Comparison of ENCODE assay signal across 6 cellular contexts in genomic region chr3:105389759-105390158, GRCh38. TPM values are rescaled to one million over a fixed set of nuclear protein-coding genes. Genes with fewer than 3 reads are reported as not detected.
A peak's percentile ranks its signal among the peaks of the same experiment; 100 is the strongest.
DNase-seq lines count a peak whose midpoint lies in the region; ATAC-seq, FAIRE-seq and TF ChIP-seq lines count a peak whose summit lies in the region.
"Not testable (repeated sequence)": the region's sequence is repeated elsewhere in the genome, so short reads cannot be mapped to it uniquely, and the experiment has no call there.

No MANE protein-coding gene starts in this region.

- not testable (repeated sequence) for H2AK5ac ChIP-seq in neuronal stem cell (ENCODE audit: low read depth, low read length)

- H3K4me2 ChIP-seq in A549 = not testable (repeated sequence)
- H3K4me2 ChIP-seq in neuronal stem cell (ENCODE audit: insufficient read depth, low read length, poor library complexity, severe bottlenecking) = peak overlapping the region; percentile 2

- not testable (repeated sequence) for H2BK5ac ChIP-seq in neuronal stem cell (ENCODE audit: low read length)

- WGBS in A549 (ENCODE audit: missing lambda C conversion rate) = 93% methylated on average over 1 of the region's 1 CpG
- WGBS in neuronal stem cell (ENCODE audit: extremely low coverage in 2 of 2, insufficient read length in 2 of 2, insufficient replicate concordance in 1 of 2), 2 donors = no CpG with 5 or more reads among the region's 1 CpG

- FAIRE-seq in A549 (lab: Jason Lieb, UNC) = not testable (repeated sequence)
- FAIRE-seq in GM12891 (lab: Jason Lieb, UNC) (peak; percentile 45), GM18507 (lab: Jason Lieb, UNC) (peak; percentile 12)

- DNase-seq in A549 (ENCODE audit: low read depth in 1 of 2, low spot score in 1 of 2); GM12891 (ENCODE audit: insufficient read length, low spot score); GM18507 (ENCODE audit: extremely low spot score, insufficient read length, low read depth); neuronal stem cell (ENCODE audit: low spot score): not testable (repeated sequence)

- not testable (repeated sequence) for TF ChIP-seq CTCF in A549 (IDR thresholded peaks at IDR 0.05); HEK293 (tag by site-specific recombination; IDR thresholded peaks at IDR 0.05)

- H2BK120ac ChIP-seq in neuronal stem cell (ENCODE audit: low read depth, low read length) = not testable (repeated sequence)

- not testable (repeated sequence) for H3K14ac ChIP-seq in neuronal stem cell (ENCODE audit: low read length)

- H3K4ac ChIP-seq in neuronal stem cell (ENCODE audit: low read length) = not testable (repeated sequence)

- peaks cover 28% of the 10 kb centered on the region for H3K9me3 ChIP-seq in A549
- H3K9me3 ChIP-seq in HEK293 (ENCODE audit: control insufficient read depth, insufficient read depth, low read depth, low read length); neuronal stem cell (replicated peaks in 1 of 2; ENCODE audit: control insufficient read depth in 2 of 2, insufficient read depth in 1 of 2, low read depth in 1 of 2, low read length in 2 of 2): not testable (repeated sequence)

- not testable (repeated sequence) for H3K18ac ChIP-seq in neuronal stem cell (ENCODE audit: low read length)

- not testable (repeated sequence) for H3K23ac ChIP-seq in neuronal stem cell (ENCODE audit: low read depth, low read length, poor library complexity)

- not testable (repeated sequence) for TF ChIP-seq RAD21 in A549 (conservative IDR thresholded peaks at IDR 0.05 in 1 of 2, IDR thresholded peaks at IDR 0.05 in 1 of 2)

- not testable (repeated sequence) for TF ChIP-seq EP300 in A549 (IDR thresholded peaks at IDR 0.05)

- POLR2A ChIA-PET in A549 (lab: Yijun Ruan, JAX); HEK293 (lab: Yijun Ruan, JAX): not testable (repeated sequence)

- CTCF ChIA-PET in A549 (lab: Yijun Ruan, JAX) = interaction anchor here (2.1 kb wide), 1 partner anchor 23 kb away, joined by 6 read pairs; the partner anchor contains the start of gene ALCAM
- CTCF ChIA-PET in HEK293 (lab: Yijun Ruan, JAX) = not testable (repeated sequence)

- peak overlapping the region; percentile 61 to 85; a peak in 5 of 6 replicates for H3K27ac ChIP-seq in A549
- H3K27ac ChIP-seq in HEK293 (ENCODE audit: extremely low read depth, low read depth, low read length); neuronal stem cell (replicated peaks; ENCODE audit: low read length): not testable (repeated sequence)

- not testable (repeated sequence) for H3K36me3 ChIP-seq in HEK293 (ENCODE audit: control insufficient read depth in 2 of 2, insufficient read depth in 1 of 2, low read length in 2 of 2); neuronal stem cell (replicated peaks in 1 of 2; ENCODE audit: control insufficient read depth in 2 of 2, insufficient read depth in 2 of 2, low read length in 2 of 2)

- H2BK15ac ChIP-seq in neuronal stem cell (ENCODE audit: low read length) = not testable (repeated sequence)

- not testable (repeated sequence) for H2AFZ ChIP-seq in neuronal stem cell (ENCODE audit: low read length)

- H3K27me3 ChIP-seq in neuronal stem cell (ENCODE audit: control insufficient read depth in 3 of 3, insufficient read depth in 3 of 3, low read depth in 1 of 3, low read length in 3 of 3) = not testable (repeated sequence)

- not testable (repeated sequence) for H2BK12ac ChIP-seq in neuronal stem cell (ENCODE audit: low read length)

- not testable (repeated sequence) for TF ChIP-seq POLR2A in A549 (IDR thresholded peaks at IDR 0.05; ENCODE audit: low read length); GM12891 (IDR thresholded peaks at IDR 0.05; ENCODE audit: low read depth, low read length)

- H4K91ac ChIP-seq in neuronal stem cell (ENCODE audit: low read depth, low read length, poor library complexity) = not testable (repeated sequence)

- not testable (repeated sequence) for ATAC-seq in A549, SK-N-SH treated with all-trans-retinoic acid at 6 μM for 48 hours

- H3K4me1 ChIP-seq in A549 = peaks cover 36% of the 10 kb centered on the region
- H3K4me1 ChIP-seq in HEK293 (ENCODE audit: control insufficient read depth, insufficient read depth, low read length); neuronal stem cell (ENCODE audit: control insufficient read depth in 2 of 2, insufficient read depth in 1 of 2, low read depth in 1 of 2, low read length in 2 of 2): not testable (repeated sequence)

- not testable (repeated sequence) for H3K4me3 ChIP-seq in A549; HEK293 (ENCODE audit: low read depth, low read length); neuronal stem cell (ENCODE audit: low read length in 2 of 2)

- H3K79me1 ChIP-seq in neuronal stem cell (ENCODE audit: low read depth, low read length) = not testable (repeated sequence)

- not testable (repeated sequence) for H4K8ac ChIP-seq in neuronal stem cell (ENCODE audit: low read depth, low read length)

- H3K9ac ChIP-seq in neuronal stem cell (ENCODE audit: low read depth, low read length, poor library complexity) = not testable (repeated sequence)

TF ChIP-seq in HEK293, 187 proteins besides CTCF, POLR2A, EP300 and RAD21:
- peak; percentile 70 for TF ChIP-seq ZNF146 (tag by site-specific recombination; IDR thresholded peaks at IDR 0.05)
TF ChIP-seq in HEK293: peak in this region for 1; not testable (repeated sequence) for 186.

TF ChIP-seq in SK-N-SH treated with all-trans-retinoic acid at 6 μM for 48 hours, 23 proteins besides CTCF, POLR2A, EP300 and RAD21:
- TF ChIP-seq ZNF8 (CRISPR knock-in tag; IDR thresholded peaks at IDR 0.05) = peak; percentile 81

RNA-seq across cellular contexts. Expression of gene ALCAM, which starts 23.1 kb away (rescaled TPM):
- polyA plus RNA-seq in A549 (2011; rRNA removed) = 145 and 170 TPM in 2 replicates
- 15.0 and 15.4 TPM in 2 replicates for polyA plus RNA-seq in A549 (2012; cell fraction: cytosol; rRNA removed)
- 17.2 and 18.6 TPM in 2 replicates for polyA plus RNA-seq in A549 (2012; cell fraction: nucleus; rRNA removed)
- polyA plus RNA-seq in A549 (2017; fragmentation: RNase III; extraction: RNeasy Plus Mini Kit Qiagen cat#74134 plus additional on column Dnase treatment) = 53.1 to 57.1 TPM (median 54.2 TPM) in 3 replicates
- polyA minus RNA-seq in A549 (2011; rRNA and poly(A)+ RNA removed) = 67.2 and 68.7 TPM in 2 replicates
- polyA plus RNA-seq in GM12891 (2012; ENCODE audit: low read depth, missing spikeins) = 13.2 TPM
- 20.9 TPM for polyA plus RNA-seq in neuronal stem cell (2013, experiment 1 of 2)
- 20.1 TPM for polyA plus RNA-seq in neuronal stem cell (2013, experiment 2 of 2)
